38 cellular contexts compared by ENCODE assay signal in the genomic region with DNA sequence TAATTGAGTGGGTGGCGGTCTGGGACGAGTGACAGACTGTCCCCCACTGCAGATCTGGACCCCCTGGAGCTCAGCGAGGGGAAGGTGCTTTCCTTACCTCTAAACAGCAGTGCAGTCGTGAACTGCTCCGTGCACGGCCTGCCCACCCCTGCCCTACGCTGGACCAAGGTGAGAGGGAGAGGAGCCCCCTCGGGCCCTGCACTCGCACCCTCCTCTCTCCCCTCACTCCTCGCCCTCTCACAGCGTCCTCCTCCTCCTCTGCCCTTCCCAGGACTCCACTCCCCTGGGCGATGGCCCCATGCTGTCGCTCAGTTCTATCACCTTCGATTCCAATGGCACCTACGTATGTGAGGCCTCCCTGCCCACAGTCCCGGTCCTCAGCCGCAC. TPM values are rescaled to one million over a fixed set of nuclear protein-coding genes. Genes with fewer than 3 reads are reported as not detected.
"Had no signal": no experiment of that assay in that cellular context is flagged by ENCODE, and none has a peak within 500 bp of the region (broad histone marks: within the 10 kb centered on the region; RNA-seq: fewer than 3 reads in every experiment).

No MANE protein-coding gene starts in this region.

- H3K4me3 Mint-ChIP-seq: activated B cell treated with CpG ODN at 0.5 μM for 24 hours; activated CD4-positive, alpha-beta memory T cell treated with anti-CD3 and anti-CD28 coated beads for 36 hours; activated naive CD8-positive, alpha-beta T cell treated with anti-CD3 and anti-CD28 coated beads for 36 hours; activated T-helper 17 cell treated with anti-CD3 and anti-CD28 coated beads, Interleukin-2, amount 50 U/mL, for 72 hours had no signal

- H3K27ac Mint-ChIP-seq: activated B cell treated with CpG ODN at 0.5 μM for 24 hours; activated CD4-positive, alpha-beta memory T cell treated with anti-CD3 and anti-CD28 coated beads for 36 hours; activated naive CD8-positive, alpha-beta T cell treated with anti-CD3 and anti-CD28 coated beads for 36 hours; activated T-helper 17 cell treated with anti-CD3 and anti-CD28 coated beads, Interleukin-2, amount 50 U/mL, for 72 hours had no signal

- H3K36me3 ChIP-seq: brain microvascular endothelial cell, MG63, Peyer's patch had no signal

- H3K9me3 Mint-ChIP-seq: activated B cell treated with CpG ODN at 0.5 μM for 24 hours; activated CD4-positive, alpha-beta memory T cell treated with anti-CD3 and anti-CD28 coated beads for 36 hours; activated naive CD8-positive, alpha-beta T cell treated with anti-CD3 and anti-CD28 coated beads for 36 hours; activated T-helper 17 cell treated with anti-CD3 and anti-CD28 coated beads, Interleukin-2, amount 50 U/mL, for 72 hours had no signal

- H3K9me3 ChIP-seq: MG63, Peyer's patch had no signal

- H3K36me3 Mint-ChIP-seq: activated CD4-positive, alpha-beta memory T cell treated with anti-CD3 and anti-CD28 coated beads for 36 hours; activated naive CD8-positive, alpha-beta T cell treated with anti-CD3 and anti-CD28 coated beads for 36 hours had no signal

- DNase-seq: activated B cell treated with CpG ODN at 0.5 μM for 24 hours; activated CD4-positive, alpha-beta memory T cell treated with anti-CD3 and anti-CD28 coated beads for 36 hours; activated CD4-positive, alpha-beta T cell treated with anti-CD3 and anti-CD28 coated beads for 4 hours; activated CD4-positive, alpha-beta T cell treated with anti-CD3 and anti-CD28 coated beads, Interleukin-2, amount 50 U/mL, for 1 hour; activated CD4-positive, CD25-positive, alpha-beta regulatory T cell treated with anti-CD3 and anti-CD28 coated beads, Interleukin-2, amount 50 U/mL, for 72 hours; activated CD8-positive, alpha-beta memory T cell treated with anti-CD3 and anti-CD28 coated beads, Interleukin-2, amount 50 U/mL, for 4 hours; activated effector memory CD4-positive, alpha-beta T cell treated with anti-CD3 and anti-CD28 coated beads, Interleukin-2, amount 50 U/mL, for 16 hours; activated naive CD4-positive, alpha-beta T cell; activated naive CD4-positive, alpha-beta T cell treated with anti-CD3 and anti-CD28 coated beads, Interleukin-2, amount 50 U/mL, for 16 hours; activated naive CD8-positive, alpha-beta T cell treated with anti-CD3 and anti-CD28 coated beads for 36 hours; activated T-cell treated with anti-CD3 and anti-CD28 coated beads for 4 hours; activated T-cell treated with anti-CD3 and anti-CD28 coated beads, Interleukin-2, amount 50 U/mL, for 48 hours; amniotic stem cell; aorta; brain microvascular endothelial cell; central memory CD4-positive, alpha-beta T cell; Karpas-422; MG63; MV-4-11; NCI-H1092; NCI-H1436 treated with DMSO at 0.1 percent for 48 hours; NCI-H1694 treated with DMSO at 0.1 percent for 48 hours; NCI-H2029; NCI-H345; NCI-H510A; NCI-H526; NCI-H748 treated with DMSO at 0.1 percent for 48 hours; NK-92 treated with Interleukin-12 subunit alpha and Interleukin-12 subunit beta, amount 100 ng/mL, for 24 hours; PC-3; Peyer's patch; RPMI8226; SIG-M5; SW 1271; T-helper 1 cell; T-helper 2 cell; T-helper 9 cell had no signal

- H3K4me1 Mint-ChIP-seq: activated B cell treated with CpG ODN at 0.5 μM for 24 hours; activated naive CD8-positive, alpha-beta T cell treated with anti-CD3 and anti-CD28 coated beads for 36 hours; activated T-helper 17 cell treated with anti-CD3 and anti-CD28 coated beads, Interleukin-2, amount 50 U/mL, for 72 hours had no signal

- H3K27me3 Mint-ChIP-seq: activated CD4-positive, alpha-beta memory T cell treated with anti-CD3 and anti-CD28 coated beads for 36 hours had no signal

- H3K4me3 ChIP-seq: MG63, Peyer's patch had no signal

- ATAC-seq: activated T-helper 17 cell treated with anti-CD3 and anti-CD28 coated beads, Interleukin-2, amount 50 U/mL, for 72 hours; PC-3; Right ventricle myocardium inferior had no signal

RNA-seq across cellular contexts. Expression of a gene that starts 9.6 kb away (rescaled TPM):
- total RNA-seq: activated B cell treated with CpG ODN at 0.5 μM for 24 hours; activated CD4-positive, alpha-beta memory T cell treated with anti-CD3 and anti-CD28 coated beads for 36 hours; activated naive CD8-positive, alpha-beta T cell treated with anti-CD3 and anti-CD28 coated beads for 36 hours; activated T-helper 17 cell treated with anti-CD3 and anti-CD28 coated beads, Interleukin-2, amount 50 U/mL, for 72 hours had no signal

RNA-seq across cellular contexts. Expression of a gene that starts 40.8 kb away (rescaled TPM):
- total RNA-seq: activated B cell treated with CpG ODN at 0.5 μM for 24 hours; activated CD4-positive, alpha-beta memory T cell treated with anti-CD3 and anti-CD28 coated beads for 36 hours; activated naive CD8-positive, alpha-beta T cell treated with anti-CD3 and anti-CD28 coated beads for 36 hours; activated T-helper 17 cell treated with anti-CD3 and anti-CD28 coated beads, Interleukin-2, amount 50 U/mL, for 72 hours; aorta; Right ventricle myocardium inferior had no signal
